Comparison of ENCODE assay signal across 17 cellular contexts in genomic region chr14:104634031-104634760, GRCh38. TPM values are rescaled to one million over a fixed set of nuclear protein-coding genes. Genes with fewer than 3 reads are reported as not detected.
"Had no signal": no experiment of that assay in that cellular context is flagged by ENCODE, and none has a peak within 500 bp of the region (broad histone marks: within the 10 kb centered on the region; RNA-seq: fewer than 3 reads in every experiment).

No MANE protein-coding gene starts in this region.

- H3K4me3 ChIP-seq: gastroesophageal sphincter, heart right ventricle, ovary, transverse colon had no signal

- H3K4me3 Mint-ChIP-seq: activated CD4-positive, alpha-beta memory T cell treated with anti-CD3 and anti-CD28 coated beads for 36 hours; neural crest cell had no signal

- H3K4me1 ChIP-seq: gastroesophageal sphincter, heart right ventricle, transverse colon had no signal

- H3K27me3 ChIP-seq: ovary had no signal

- H3K27ac Mint-ChIP-seq: activated CD4-positive, alpha-beta memory T cell treated with anti-CD3 and anti-CD28 coated beads for 36 hours; activated naive CD4-positive, alpha-beta T cell treated with anti-CD3 and anti-CD28 coated beads, Interleukin-2, amount 50 U/mL, for 72 hours had no signal

- ATAC-seq: activated naive CD4-positive, alpha-beta T cell treated with anti-CD3 and anti-CD28 coated beads, Interleukin-2, amount 50 U/mL, for 72 hours; left colon had no signal

- DNase-seq: activated CD4-positive, alpha-beta memory T cell treated with anti-CD3 and anti-CD28 coated beads for 36 hours; activated effector memory CD4-positive, alpha-beta T cell treated with anti-CD3 and anti-CD28 coated beads, Interleukin-2, amount 50 U/mL, for 16 hours; activated T-cell treated with anti-CD3 and anti-CD28 coated beads, Interleukin-2, amount 50 U/mL, for 48 hours; central memory CD4-positive, alpha-beta T cell; heart right ventricle; left colon; ovary; stimulated activated CD4-positive, alpha-beta T cell treated with anti-CD3 and anti-CD28 coated beads, Interleukin-1b, Interleukin-23, amount 100 ng/mL, for 48 hours; T-helper 1 cell; T1000; transverse colon; WERI-Rb-1 had no signal

- H3K36me3 ChIP-seq: gastroesophageal sphincter, heart right ventricle, ovary, transverse colon, WERI-Rb-1 had no signal

- H3K27ac ChIP-seq: heart right ventricle, ovary, transverse colon, WERI-Rb-1 had no signal

RNA-seq across cellular contexts. Expression of gene TMEM179, which starts 29.6 kb away (rescaled TPM):
- total RNA-seq: activated CD4-positive, alpha-beta memory T cell treated with anti-CD3 and anti-CD28 coated beads for 36 hours; lung microvascular endothelial cell had no signal

RNA-seq across cellular contexts. Expression of gene C14orf180, which starts 54.6 kb away (rescaled TPM):
- total RNA-seq: activated CD4-positive, alpha-beta memory T cell treated with anti-CD3 and anti-CD28 coated beads for 36 hours; activated naive CD4-positive, alpha-beta T cell treated with anti-CD3 and anti-CD28 coated beads, Interleukin-2, amount 50 U/mL, for 72 hours; dermis microvascular lymphatic vessel endothelial cell; lung microvascular endothelial cell; neural crest cell had no signal
